In the genomic region with DNA sequence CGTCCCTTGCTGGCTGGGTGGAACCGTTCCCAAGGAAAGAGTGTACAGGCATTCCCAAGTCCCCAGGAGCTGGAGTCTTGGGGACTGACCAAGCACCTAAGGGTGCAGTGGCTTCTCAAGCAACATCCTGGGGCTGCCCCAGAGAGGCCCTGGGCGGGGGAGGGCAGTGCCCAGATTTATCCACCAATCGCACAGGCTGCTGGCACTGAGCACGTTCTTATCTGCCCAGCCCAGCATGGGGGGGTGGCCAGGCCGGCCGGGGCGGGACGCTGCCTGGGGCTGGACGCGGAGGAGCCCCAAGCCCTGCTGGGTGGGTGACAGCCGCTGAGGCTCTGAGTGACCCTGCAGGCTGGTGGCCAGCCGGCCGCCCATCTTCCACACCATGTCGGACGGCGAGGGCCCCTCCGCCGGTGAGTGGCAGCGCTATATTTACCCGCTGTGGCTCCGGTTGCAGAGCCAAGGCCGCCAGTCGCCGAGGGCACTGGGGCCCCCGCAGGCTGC, we compare ENCODE assay signal across 10 cellular contexts. TPM values are rescaled to one million over a fixed set of nuclear protein-coding genes. Genes with fewer than 3 reads are reported as not detected.
DNase-seq lines count a peak whose midpoint lies in the region; ATAC-seq, FAIRE-seq and TF ChIP-seq lines count a peak whose summit lies in the region.
"Had no signal": no experiment of that assay in that cellular context is flagged by ENCODE, and none has a peak within 500 bp of the region (broad histone marks: within the 10 kb centered on the region; RNA-seq: fewer than 3 reads in every experiment).

No MANE protein-coding gene starts in this region.

- no peak for FAIRE-seq in pancreas (lab: Jason Lieb, UNC)

- peak overlapping the region; percentile 5 for H3K4me3 ChIP-seq in fibroblast of villous mesenchyme (ENCODE audit: low read depth, low read length)
- H3K4me3 ChIP-seq in pancreas, result peak overlapping the region; percentile 16 to 50 (median 38)
- H3K4me3 ChIP-seq in WERI-Rb-1 (ENCODE audit: low read depth, low read length), result no peak overlapping the region

- H3K27me3 ChIP-seq in pancreas, result no peaks in the 10 kb centered on the region
- no peaks in the 10 kb centered on the region for H3K27me3 ChIP-seq in WERI-Rb-1 (ENCODE audit: insufficient read depth, low read depth, severe bottlenecking)

- H3K9me3 ChIP-seq in pancreas (no peaks in the 10 kb centered on the region), WERI-Rb-1 (ENCODE audit: severe bottlenecking) (no peaks in the 10 kb centered on the region)

- intact Hi-C loops in pancreas (cut with DNase I), result no loop called here

- H3K27ac ChIP-seq in pancreas (peak overlapping the region in 1 of 4 donors; percentile 33), WERI-Rb-1 (no peak overlapping the region)

- no peak for TF ChIP-seq CTCF in fibroblast of villous mesenchyme (IDR thresholded peaks at IDR 0.05; ENCODE audit: insufficient read depth, low read depth, low read length)
- TF ChIP-seq CTCF in pancreas (IDR thresholded peaks at IDR 0.05), result no peak
- no peak for TF ChIP-seq CTCF in WERI-Rb-1 (IDR thresholded peaks at IDR 0.05; ENCODE audit: low read depth, low read length)

- H3K36me3 ChIP-seq in pancreas (no peaks in the 10 kb centered on the region), WERI-Rb-1 (no peaks in the 10 kb centered on the region)

- H3K4me1 ChIP-seq in pancreas, result peaks cover 0 to 2% (median 0%) of the 10 kb centered on the region in 3 donors

- ATAC-seq in pancreas, result peak; percentile 85 to 92 (median 89)
- ATAC-seq in HG03025 (IDR thresholded peaks at IDR 0.05; ENCODE audit: low FRiP score, unreplicated experiment), result no peak

- 1 to 4% methylated on average over 24 to 26 of the region's 26 CpGs for WGBS in pancreas, 2 donors

- peak; percentile 83 for DNase-seq in AG20443 (ENCODE audit: low spot score)
- DNase-seq in T1000 (lab: John Stamatoyannopoulos, UW), result peak; percentile 46
- no peak for DNase-seq in fibroblast of villous mesenchyme (ENCODE audit: low read depth)
- peak; percentile 59 to 89 (median 73) for DNase-seq in pancreas
- no peak for DNase-seq in ecto neural progenitor cell (ENCODE audit: low spot score)
- no peak for DNase-seq in WERI-Rb-1
- no peak for DNase-seq in GM03348 (ENCODE audit: low spot score)
- DNase-seq: activated CD4-positive, CD25-positive, alpha-beta regulatory T cell treated with anti-CD3 and anti-CD28 coated beads, Interleukin-2, amount 50 U/mL, for 72 hours; EL had no signal

RNA-seq across cellular contexts. Expression of gene CYP46A1, which starts 53.4 kb away (rescaled TPM):
- total RNA-seq in fibroblast of villous mesenchyme (under 0.01 TPM in 2 replicates), pancreas (1 to 10 TPM; 1.0 to 2.1 (median 1.7) TPM)
- 1 to 10 TPM; 3.5 to 5.2 TPM for polyA plus RNA-seq in pancreas

RNA-seq across cellular contexts. Expression of gene EML1, which starts 55.7 kb away (rescaled TPM):
- total RNA-seq in fibroblast of villous mesenchyme (23.8 and 34.5 TPM in 2 replicates), pancreas (10 to 100 TPM in 4 of 6 donors, 1 to 10 TPM in 2; 7.0 to 13.4 (median 11.6) TPM)
- 1 to 10 TPM; 3.8 to 5.2 TPM for polyA plus RNA-seq in pancreas

Comparison
In these comparisons a context has a peak if more than half of its experiments do, and no peak if none do; other contexts are left out.
1. DNase-seq: peak in AG20443 (single experiment), T1000 (single experiment) and pancreas (6 of 6); none in fibroblast of villous mesenchyme (single experiment), ecto neural progenitor cell (single experiment), WERI-Rb-1 (single experiment) and GM03348 (single experiment).